Comparison of ENCODE assay signal across 4 cellular contexts in genomic region chr3:98149456-98149855, GRCh38. TPM values are rescaled to one million over a fixed set of nuclear protein-coding genes. Genes with fewer than 3 reads are reported as not detected.
"Had no signal": no experiment of that assay in that cellular context is flagged by ENCODE, and none has a peak within 500 bp of the region (broad histone marks: within the 10 kb centered on the region; RNA-seq: fewer than 3 reads in every experiment).

No MANE protein-coding gene starts in this region.

RNA-seq across cellular contexts. Expression of gene OR5H14, which starts 2.2 kb away (rescaled TPM):
- polyA plus RNA-seq: HepG2, IgD-negative memory B cell, IMR-90, K562 had no signal

RNA-seq across cellular contexts. Expression of gene OR5H15, which starts 17.0 kb away (rescaled TPM):
- polyA plus RNA-seq: HepG2, IgD-negative memory B cell, IMR-90, K562 had no signal

RNA-seq across cellular contexts. Expression of gene OR5H1, which starts 18.9 kb away (rescaled TPM):
- polyA plus RNA-seq: HepG2, IgD-negative memory B cell, IMR-90, K562 had no signal
